ENCODE assay signal across 9 cellular contexts in the genomic region with DNA sequence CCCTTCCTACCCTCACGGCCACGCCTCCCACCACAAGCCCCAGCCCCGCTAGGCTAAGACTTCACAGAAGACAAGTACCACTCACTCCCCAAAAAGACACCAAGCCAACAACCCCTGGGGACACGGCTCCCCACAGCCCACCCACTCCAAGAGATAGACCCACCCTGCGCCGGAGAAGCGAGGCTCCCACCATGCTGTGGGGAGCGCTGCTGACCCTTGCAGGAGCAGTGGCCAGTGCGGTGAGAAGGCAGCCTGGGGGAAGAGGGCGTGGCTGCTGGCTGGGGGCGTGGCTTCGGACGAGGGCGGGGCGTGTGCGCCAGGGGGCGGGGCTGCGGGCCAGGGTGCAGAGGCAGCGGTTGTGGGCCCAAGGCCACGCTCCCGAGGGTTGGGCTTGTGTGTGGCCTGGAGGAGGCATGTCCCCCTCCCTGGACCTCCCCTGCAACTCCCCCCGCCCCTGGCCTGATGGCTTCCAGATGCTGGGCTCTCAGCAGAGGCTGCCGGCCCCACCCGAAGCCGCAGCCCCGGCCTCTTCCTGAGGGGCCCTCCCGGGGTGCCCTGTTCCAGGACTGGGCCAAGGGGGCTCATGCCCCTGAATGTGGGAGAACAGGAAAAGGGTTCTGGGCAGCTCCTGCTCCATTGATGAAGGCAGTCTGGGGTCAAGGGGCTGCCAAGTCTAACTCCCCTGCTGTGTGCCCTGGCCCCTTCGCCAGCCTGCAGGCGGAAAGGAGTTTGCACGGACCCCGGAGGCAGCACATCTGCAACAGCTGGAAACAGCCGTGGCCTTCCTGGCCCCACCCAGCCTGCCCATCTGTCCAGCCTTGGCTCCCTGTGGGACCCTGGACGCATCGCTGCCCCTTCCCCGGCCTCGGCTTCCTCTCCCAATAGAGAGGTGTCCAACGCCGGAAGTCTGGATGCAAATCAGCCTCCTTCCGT. TPM values are rescaled to one million over a fixed set of nuclear protein-coding genes. Genes with fewer than 3 reads are reported as not detected.
DNase-seq lines count a peak whose midpoint lies in the region; ATAC-seq, FAIRE-seq and TF ChIP-seq lines count a peak whose summit lies in the region.
"Had no signal": no experiment of that assay in that cellular context is flagged by ENCODE, and none has a peak within 500 bp of the region (broad histone marks: within the 10 kb centered on the region; RNA-seq: fewer than 3 reads in every experiment).

No MANE protein-coding gene starts in this region.

- in situ Hi-C loops in Panc1 (cut with HindIII; ENCODE audit: low pct_unique_long_range_greater_than_20kb, low sequenced_read_pairs): no loop called here

- H3K9me3 ChIP-seq in Panc1 (ENCODE audit: control insufficient read depth, insufficient read depth, low read depth, low read length) (no peaks in the 10 kb centered on the region), psoas muscle (no peaks in the 10 kb centered on the region)

- POLR2A ChIA-PET in Panc1 (lab: Charles Lee): no interaction called here

- no peak overlapping the region for H3K27ac ChIP-seq in Panc1 (ENCODE audit: low read length)
- no peak overlapping the region for H3K27ac ChIP-seq in psoas muscle
- H3K27ac ChIP-seq: VCaP had no signal

- intact Hi-C loops in Panc1 (cut with micrococcal nuclease; ENCODE audit: unreplicated experiment): no loop called here
- intact Hi-C loops in psoas muscle (cut with DNase I): loop anchor here in 1 of 2 donors (10.0 kb wide), 1 partner anchor 61 kb away; no protein-coding TSS in a partner anchor

- 50 to 62% (median 52%) methylated on average over 28 to 39 of the region's 39 CpGs for WGBS in psoas muscle, 3 donors

- 0 out of 2 replicates have a peak, but pooled peaks cover 4% of the 10 kb centered on the region for H3K4me1 ChIP-seq in Panc1 (ENCODE audit: control insufficient read depth, insufficient read depth, low read length)
- H3K4me1 ChIP-seq in psoas muscle: peaks cover 12% of the 10 kb centered on the region

- DNase-seq in EH (ENCODE audit: low read depth) (peak; percentile 95), Panc1 (ENCODE audit: low read depth, low spot score) (no peak), fibroblast of peridontal ligament (ENCODE audit: extremely low read depth) (peak; percentile 95), psoas muscle (peak; percentile 82 to 88), HTR-8/SVneo (ENCODE audit: insufficient read length, low spot score) (no peak)

- TF ChIP-seq CTCF in Panc1 (IDR thresholded peaks at IDR 0.05) (no peak), psoas muscle (IDR thresholded peaks at IDR 0.05) (no peak)

- CTCF ChIA-PET in Panc1 (lab: Charles Lee): interaction anchor here (0.6 kb wide), 1 partner anchor 9 kb away, joined by 3 read pairs; a partner anchor contains a TSS

- no peak for FAIRE-seq in HTR-8/SVneo (lab: Jason Lieb, UNC)

- H3K4me3 ChIP-seq in Panc1 (ENCODE audit: low read depth in 2 of 2, low read length in 2 of 2) (no peak overlapping the region), psoas muscle (peak overlapping the region; percentile 11)

- BruUV-seq in Panc1 (replicated peaks; lab: Mats Ljungman, UMichigan): no TSS peak

- ATAC-seq in Panc1 (peak; percentile 68), psoas muscle (peak; percentile 58 to 78 (median 70)), GM21529 (IDR thresholded peaks at IDR 0.05; ENCODE audit: unreplicated experiment) (no peak), GM21423 (IDR thresholded peaks at IDR 0.05; ENCODE audit: unreplicated experiment) (no peak), GM19328 (IDR thresholded peaks at IDR 0.05; ENCODE audit: unreplicated experiment) (no peak)

- H3K36me3 ChIP-seq in Panc1 (ENCODE audit: control insufficient read depth, insufficient read depth, low read length) (no peaks in the 10 kb centered on the region), psoas muscle (ENCODE audit: insufficient read depth in 1 of 2, low read depth in 1 of 2) (peaks cover 0 to 34% of the 10 kb centered on the region in 2 donors)

- no peaks in the 10 kb centered on the region for H3K27me3 ChIP-seq in Panc1 (ENCODE audit: control insufficient read depth, insufficient read depth, low read length)
- H3K27me3 ChIP-seq in psoas muscle (ENCODE audit: insufficient read depth in 3 of 3, low read length in 2 of 3): no peaks in the 10 kb centered on the region

RNA-seq across cellular contexts. Expression of a gene that starts 9.1 kb away (rescaled TPM):
- total RNA-seq in Panc1 (2021; ENCODE audit: unreplicated experiment): 11.1 TPM
- polyA plus RNA-seq in Panc1 (2012; ENCODE audit: insufficient read length): 18.7 TPM
- 1 to 10 TPM; 3.8 to 5.7 (median 4.5) TPM for total RNA-seq in psoas muscle
- 1 to 10 TPM; 3.0 to 8.2 (median 7.0) TPM for polyA plus RNA-seq in psoas muscle

RNA-seq across cellular contexts. Expression of a gene that starts 21.9 kb away (rescaled TPM):
- total RNA-seq in Panc1 (2021; ENCODE audit: unreplicated experiment) (not detected), psoas muscle (100 to 1,000 TPM; 305 to 552 (median 476) TPM)
- not detected for polyA plus RNA-seq in Panc1 (2012; ENCODE audit: insufficient read length)
- 100 to 1,000 TPM; 196 to 276 (median 206) TPM for polyA plus RNA-seq in psoas muscle

RNA-seq across cellular contexts. Expression of a gene that starts 52.1 kb away (rescaled TPM):
- 87.3 TPM for total RNA-seq in Panc1 (2021; ENCODE audit: unreplicated experiment)
- 78.7 TPM for polyA plus RNA-seq in Panc1 (2012; ENCODE audit: insufficient read length)
- total RNA-seq in psoas muscle: 1 to 10 TPM; 1.7 to 3.3 (median 2.4) TPM
- polyA plus RNA-seq in psoas muscle: 1 to 10 TPM in 2 of 3 donors, under 1 TPM in 1; 0.96 to 1.3 (median 1.0) TPM

Comparison
In these comparisons a context has a peak if more than half of its experiments do, and no peak if none do; other contexts are left out.
1. DNase-seq: peak in EH (single experiment), fibroblast of peridontal ligament (single experiment) and psoas muscle (2 of 2); none in Panc1 (single experiment) and HTR-8/SVneo (single experiment).
2. ATAC-seq: peak in Panc1 (single experiment) and psoas muscle (4 of 4); none in GM21529 (single experiment), GM21423 (single experiment) and GM19328 (single experiment).
3. RNA of a gene that starts 21.9 kb away (total RNA-seq): 305 to 552 TPM in psoas muscle; not detected in Panc1 (single experiment); every median in the first group is over 100 times any median in the second.
4. RNA of a gene that starts 52.1 kb away (total RNA-seq): 87.3 TPM in Panc1 (single experiment); 1.7 to 3.3 TPM in psoas muscle; every median in the first group is over 10 times any median in the second.